Comparison of ENCODE assay signal across 24 cellular contexts in genomic region chr3:12309716-12310115, GRCh38.
"Had no signal": no experiment of that assay in that cellular context is flagged by ENCODE, and none has a peak within 500 bp of the region (broad histone marks: within the 10 kb centered on the region; RNA-seq: fewer than 3 reads in every experiment).

No MANE protein-coding gene starts in this region.

- H3K27ac ChIP-seq: coronary artery, hepatocyte, left ventricle myocardium inferior, lower lobe of right lung, psoas muscle, right lobe of liver, thoracic aorta, transverse colon had no signal

- H3K4me3 ChIP-seq: coronary artery, hepatocyte, left ventricle myocardium inferior, lower lobe of right lung, psoas muscle, right lobe of liver, thoracic aorta, transverse colon had no signal

- DNase-seq: effector CD4-positive, alpha-beta T cell; endodermal cell; erythroblast; foreskin melanocyte; head of caudate nucleus; kidney; left cardiac atrium; left ventricle myocardium inferior; lower lobe of right lung; midbrain; occipital lobe; psoas muscle; retina; right lobe of liver; stimulated activated CD4-positive, alpha-beta T cell treated with anti-CD3 and anti-CD28 coated beads, Interleukin-4, amount 100 ng/mL, for 1 hour; stimulated activated naive CD8-positive, alpha-beta T cell treated with anti-CD3 and anti-CD28 coated beads, Interleukin-15, amount 100 ng/mL, for 72 hours; substantia nigra; transverse colon had no signal

- ATAC-seq: left cardiac atrium; lower lobe of right lung; psoas muscle; stimulated activated memory B cell treated with anti-CD40 and anti-IgM and Interleukin-4, amounts not matched to agents 10 μg/mL and 1 μg/mL and 100 μg/mL, for 72 hours; stimulated activated naive CD8-positive, alpha-beta T cell treated with anti-CD3 and anti-CD28 coated beads, Interleukin-15, amount 100 ng/mL, for 72 hours had no signal

- H3K27me3 ChIP-seq: hepatocyte, right lobe of liver, transverse colon had no signal

- H3K9me3 ChIP-seq: left ventricle myocardium inferior, lower lobe of right lung, psoas muscle, right lobe of liver, thoracic aorta, transverse colon had no signal

- H2AFZ ChIP-seq: hepatocyte had no signal

- H3K4me1 ChIP-seq: lower lobe of right lung, psoas muscle, right lobe of liver had no signal

- H3K27ac Mint-ChIP-seq: endodermal cell; memory B cell; nephron; stimulated activated memory B cell treated with anti-CD40 and anti-IgM and Interleukin-4, amounts not matched to agents 10 μg/mL and 1 μg/mL and 100 μg/mL, for 72 hours; stimulated activated naive CD8-positive, alpha-beta T cell treated with anti-CD3 and anti-CD28 coated beads, Interleukin-15, amount 100 ng/mL, for 72 hours had no signal

- H3K4me2 ChIP-seq: hepatocyte had no signal

- H3K36me3 ChIP-seq: lower lobe of right lung, right lobe of liver, thoracic aorta, transverse colon had no signal

- H3K4me1 Mint-ChIP-seq: endodermal cell; memory B cell; nephron; stimulated activated memory B cell treated with anti-CD40 and anti-IgM and Interleukin-4, amounts not matched to agents 10 μg/mL and 1 μg/mL and 100 μg/mL, for 72 hours had no signal

- H3K4me3 Mint-ChIP-seq: endodermal cell; memory B cell; nephron; stimulated activated memory B cell treated with anti-CD40 and anti-IgM and Interleukin-4, amounts not matched to agents 10 μg/mL and 1 μg/mL and 100 μg/mL, for 72 hours; stimulated activated naive CD8-positive, alpha-beta T cell treated with anti-CD3 and anti-CD28 coated beads, Interleukin-15, amount 100 ng/mL, for 72 hours had no signal

- H3K36me3 Mint-ChIP-seq: memory B cell; stimulated activated memory B cell treated with anti-CD40 and anti-IgM and Interleukin-4, amounts not matched to agents 10 μg/mL and 1 μg/mL and 100 μg/mL, for 72 hours had no signal

- H3K9me3 Mint-ChIP-seq: endodermal cell; memory B cell; nephron; stimulated activated memory B cell treated with anti-CD40 and anti-IgM and Interleukin-4, amounts not matched to agents 10 μg/mL and 1 μg/mL and 100 μg/mL, for 72 hours; stimulated activated naive CD8-positive, alpha-beta T cell treated with anti-CD3 and anti-CD28 coated beads, Interleukin-15, amount 100 ng/mL, for 72 hours had no signal
